ENCODE assay signal across 10 cellular contexts in the genomic region with DNA sequence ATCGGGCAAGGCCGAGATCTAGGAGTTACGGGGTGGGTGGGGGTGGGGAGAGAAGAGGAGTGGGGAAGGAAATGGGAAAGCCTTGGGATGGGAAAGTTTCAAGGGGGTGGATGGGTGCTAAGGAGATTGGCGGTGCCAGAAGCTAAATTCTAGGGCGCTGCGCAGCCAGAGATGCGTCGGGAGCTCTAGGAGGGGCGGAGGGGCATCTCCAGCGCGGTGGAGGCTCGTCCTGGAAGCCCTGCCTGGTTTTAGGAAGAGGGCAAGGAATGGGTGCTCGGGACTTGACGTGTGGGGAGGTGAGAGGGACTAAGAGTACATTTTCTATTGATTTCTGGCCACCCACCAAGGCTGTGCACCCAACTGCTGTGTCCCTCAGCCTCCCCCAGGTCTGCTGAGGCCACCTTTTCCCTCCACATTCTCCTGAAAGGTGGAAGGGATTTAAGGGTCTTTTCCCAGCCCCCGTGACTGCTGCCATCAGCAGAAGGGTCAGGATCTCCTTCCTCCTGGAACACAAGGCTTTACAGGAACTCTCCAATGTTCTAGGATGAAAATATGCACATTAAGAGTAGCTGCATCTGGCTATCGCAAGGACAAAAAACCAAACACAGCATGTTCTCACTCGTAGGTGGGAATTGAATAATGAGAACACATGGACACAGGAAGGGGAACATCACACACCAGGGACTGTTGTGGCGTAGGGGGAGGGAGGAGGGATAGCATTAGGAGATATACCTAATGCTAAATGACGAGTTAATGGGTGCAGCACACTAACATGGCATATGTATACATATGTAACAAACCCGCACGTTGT. TPM values are rescaled to one million over a fixed set of nuclear protein-coding genes. Genes with fewer than 3 reads are reported as not detected.
DNase-seq lines count a peak whose midpoint lies in the region; ATAC-seq lines count a peak whose summit lies in the region.
"Had no signal": no experiment of that assay in that cellular context is flagged by ENCODE, and none has a peak within 500 bp of the region (broad histone marks: within the 10 kb centered on the region; RNA-seq: fewer than 3 reads in every experiment).

No MANE protein-coding gene starts in this region.

- H3K4me2 ChIP-seq in trophoblast cell (ENCODE audit: low read length) (peak overlapping the region; percentile 76), Karpas-422 (ENCODE audit: low read depth, low read length, poor library complexity, severe bottlenecking) (no peak overlapping the region)

- no CpG with 5 or more reads among the region's 21 CpGs for WGBS in trophoblast cell (ENCODE audit: extremely low coverage, insufficient coverage, insufficient read length)

- no peak for DNase-seq in T-helper 17 cell
- no peak for DNase-seq in trophoblast cell
- DNase-seq in occipital lobe (lab: John Stamatoyannopoulos, UW): no peak
- no peak for DNase-seq in NOMO-1 (lab: John Stamatoyannopoulos, UW; ENCODE audit: unreplicated experiment in 2 of 2)
- no peak for DNase-seq in Karpas-422
- no peak for DNase-seq in NCI-H2029 treated with DMSO at 0.1 percent for 48 hours (lab: John Stamatoyannopoulos, UW)
- DNase-seq: foreskin melanocyte had no signal

- H3K27ac ChIP-seq in trophoblast cell (ENCODE audit: low read depth, low read length) (peak overlapping the region; percentile 50), Karpas-422 (ENCODE audit: low read length) (no peak overlapping the region)

- peak overlapping the region; percentile 87 for H3K4me3 Mint-ChIP-seq in T-helper 17 cell

- H3K9me2 ChIP-seq in Karpas-422 (replicated peaks; ENCODE audit: insufficient read depth, low read length): no peaks in the 10 kb centered on the region

- H3K27me3 Mint-ChIP-seq in T-helper 17 cell: peaks cover 70% of the 10 kb centered on the region

- H3K36me3 ChIP-seq in ES-I3 (ENCODE audit: insufficient read depth, low read length) (no peaks in the 10 kb centered on the region), trophoblast cell (ENCODE audit: control insufficient read depth in 1 of 2, insufficient read depth in 2 of 2, low read length in 2 of 2) (peaks cover 0 to 2% of the 10 kb centered on the region in 2 experiments), Karpas-422 (ENCODE audit: insufficient read depth, low read length) (no peaks in the 10 kb centered on the region)

- peak overlapping the region; percentile 97 for H3K18ac ChIP-seq in trophoblast cell (ENCODE audit: low read length)

- H3K4me1 ChIP-seq in ES-I3 (ENCODE audit: insufficient read depth, low read length): no peaks in the 10 kb centered on the region; the same call in 1 of the 2 replicates
- H3K4me1 ChIP-seq in trophoblast cell (ENCODE audit: control insufficient read depth in 1 of 2, insufficient read depth in 2 of 2, low read length in 2 of 2): peaks cover 8% of the 10 kb centered on the region in 2 experiments
- peaks cover 12% of the 10 kb centered on the region for H3K4me1 ChIP-seq in Karpas-422 (ENCODE audit: low read length)

- H3K27ac Mint-ChIP-seq in T-helper 17 cell: no peak overlapping the region

- no peak overlapping the region for H2BK12ac ChIP-seq in trophoblast cell (ENCODE audit: low read length)

- peak overlapping the region; percentile 4 for H2BK5ac ChIP-seq in trophoblast cell (ENCODE audit: low read depth, low read length, poor library complexity)

- no peaks in the 10 kb centered on the region for H3K9me3 ChIP-seq in ES-I3 (ENCODE audit: control insufficient read depth, insufficient read depth, low read length)
- H3K9me3 ChIP-seq in T-helper 17 cell (ENCODE audit: control insufficient read depth, low read length, poor library complexity, severe bottlenecking): no peaks in the 10 kb centered on the region
- H3K9me3 ChIP-seq in trophoblast cell (ENCODE audit: insufficient read depth, low read depth, low read length): peaks cover 1% of the 10 kb centered on the region
- H3K9me3 ChIP-seq in Karpas-422 (ENCODE audit: low read length): no peaks in the 10 kb centered on the region

- peak overlapping the region; percentile 62; the same call in 1 of the 2 replicates for H3K9ac ChIP-seq in ES-I3 (ENCODE audit: low read depth, low read length)
- peak overlapping the region; percentile 69 for H3K9ac ChIP-seq in trophoblast cell (ENCODE audit: low read length)
- H3K9ac ChIP-seq in Karpas-422 (ENCODE audit: low read length): no peak overlapping the region

- no peak for ATAC-seq in T-helper 17 cell

- H2AFZ ChIP-seq in trophoblast cell (ENCODE audit: insufficient read depth, low read length, poor library complexity) (no peak overlapping the region), Karpas-422 (ENCODE audit: low read length) (no peak overlapping the region)

- H4K20me1 ChIP-seq in Karpas-422 (ENCODE audit: insufficient read depth, low read depth, low read length): no peaks in the 10 kb centered on the region

- H3K79me1 ChIP-seq in trophoblast cell (ENCODE audit: low read length): peaks cover 8% of the 10 kb centered on the region

- H3K4me3 ChIP-seq in iPS-11a (ENCODE audit: low read depth, low read length): peak overlapping the region; percentile 45
- peak overlapping the region; percentile 67 for H3K4me3 ChIP-seq in trophoblast cell (ENCODE audit: low read depth, low read length)
- no peak overlapping the region for H3K4me3 ChIP-seq in Karpas-422 (ENCODE audit: low read length)

- peaks cover 14% of the 10 kb centered on the region for H3K27me3 ChIP-seq in trophoblast cell (ENCODE audit: insufficient read depth, low read length)
- H3K27me3 ChIP-seq in Karpas-422 (ENCODE audit: low read length): no peaks in the 10 kb centered on the region

- peaks cover 6% of the 10 kb centered on the region for H3K4me1 Mint-ChIP-seq in T-helper 17 cell

- peak overlapping the region; percentile 82 for H4K12ac ChIP-seq in trophoblast cell (ENCODE audit: low read depth, low read length)

- peak overlapping the region; percentile 91 for H4K8ac ChIP-seq in trophoblast cell (ENCODE audit: low read depth, low read length)

- peak overlapping the region; percentile 4 for H4K91ac ChIP-seq in trophoblast cell (ENCODE audit: low read depth, low read length)

- no peak overlapping the region for H2AK5ac ChIP-seq in trophoblast cell (ENCODE audit: low read length)

- peaks cover 5% of the 10 kb centered on the region for H3K36me3 Mint-ChIP-seq in T-helper 17 cell (ENCODE audit: low read depth)

- no peak overlapping the region for H2BK120ac ChIP-seq in trophoblast cell (ENCODE audit: insufficient read depth, low read length, poor library complexity)

- H3K79me2 ChIP-seq in trophoblast cell (ENCODE audit: control insufficient read depth, insufficient read depth, low read length, poor library complexity) (peaks cover 4% of the 10 kb centered on the region), Karpas-422 (ENCODE audit: low read length) (no peaks in the 10 kb centered on the region)

- H3K23ac ChIP-seq in trophoblast cell (ENCODE audit: low read length): no peak overlapping the region

- peak overlapping the region; percentile 19 for H3K4ac ChIP-seq in trophoblast cell (ENCODE audit: low read depth, low read length)

- H3K14ac ChIP-seq in trophoblast cell (ENCODE audit: low read length): peak overlapping the region; percentile 24

RNA-seq across cellular contexts. Expression of a gene that starts 1.4 kb away (rescaled TPM):
- total RNA-seq in T-helper 17 cell (not detected), occipital lobe (32.4 TPM)
- polyA plus RNA-seq in trophoblast cell (2013): 64.8 and 69.7 TPM in 2 replicates
- not detected in 2 replicates for total RNA-seq in Karpas-422 (2014; rRNA removed; shearing (Covaris generic); ENCODE audit: low replicate concordance)

RNA-seq across cellular contexts. Expression of a gene that starts 18.0 kb away (rescaled TPM):
- 10 to 100 TPM; 42.8 to 43.5 TPM for total RNA-seq in T-helper 17 cell
- polyA plus RNA-seq in trophoblast cell (2013): 148 and 153 TPM in 2 replicates
- total RNA-seq in occipital lobe: 111 TPM
- total RNA-seq in Karpas-422 (2014; rRNA removed; shearing (Covaris generic); ENCODE audit: low replicate concordance): 50.0 and 92.1 TPM in 2 replicates

RNA-seq across cellular contexts. Expression of a gene that starts 42.8 kb away (rescaled TPM):
- total RNA-seq in T-helper 17 cell: not detected
- polyA plus RNA-seq in trophoblast cell (2013): 0.31 and 0.37 TPM in 2 replicates
- not detected for total RNA-seq in occipital lobe
- total RNA-seq in Karpas-422 (2014; rRNA removed; shearing (Covaris generic); ENCODE audit: low replicate concordance): not detected in 2 replicates
- total RNA-seq: RPMI7951 had no signal

Comparison
In these comparisons a context has a peak if more than half of its experiments do, and no peak if none do; other contexts are left out.
1. RNA of a gene that starts 1.4 kb away (total RNA-seq): 32.4 TPM in occipital lobe (single experiment); not detected in T-helper 17 cell and not detected in Karpas-422; every median in the first group is over 10 times any median in the second.